In genomic region chr14:69154779-69155178, GRCh38 we compare ENCODE assay signal across 13 cellular contexts. TPM values are rescaled to one million over a fixed set of nuclear protein-coding genes. Genes with fewer than 3 reads are reported as not detected.
A peak's percentile ranks its signal among the peaks of the same experiment; 100 is the strongest.
DNase-seq lines count a peak whose midpoint lies in the region; ATAC-seq and TF ChIP-seq lines count a peak whose summit lies in the region.
"Had no signal": no experiment of that assay in that cellular context is flagged by ENCODE, and none has a peak within 500 bp of the region (broad histone marks: within the 10 kb centered on the region; RNA-seq: fewer than 3 reads in every experiment).

No MANE protein-coding gene starts in this region.

- TF ChIP-seq EP300 in suprapubic skin (IDR thresholded peaks at IDR 0.05), result no peak

- TF ChIP-seq POLR2A in thyroid gland (IDR thresholded peaks at IDR 0.05), result peak in 1 of 2 donors; percentile 87
- no peak for TF ChIP-seq POLR2A in suprapubic skin (IDR thresholded peaks at IDR 0.05)

- POLR2A ChIA-PET in activated CD4-positive, alpha-beta T cell treated with anti-CD3 and anti-CD28 coated beads, Interleukin-2, amount 10 ng/mL, durations not matched to agents 7 days and 5 days (lab: Charles Lee), result no interaction called here

- H3K9me3 Mint-ChIP-seq in activated CD4-positive, alpha-beta T cell treated with anti-CD3 and anti-CD28 coated beads, Interleukin-2, amount 10 ng/mL, durations not matched to agents 24 days and 14 days, result no peaks in the 10 kb centered on the region
- H3K9me3 Mint-ChIP-seq in activated CD4-positive, alpha-beta T cell treated with anti-CD3 and anti-CD28 coated beads, Interleukin-2, amount 10 ng/mL, durations not matched to agents 7 days and 5 days, result no peaks in the 10 kb centered on the region

- intact Hi-C loops in activated CD4-positive, alpha-beta T cell treated with anti-CD3 and anti-CD28 coated beads, Interleukin-2, amount 10 ng/mL, durations not matched to agents 24 days and 14 days (cut with micrococcal nuclease), result loop anchor here (10.0 kb wide), 1 partner anchor 1790 kb away; the partner anchor contains the start of gene EIF2S1
- intact Hi-C loops in thyroid gland (cut with DNase I), result no loop called here

- TF ChIP-seq CTCF in thyroid gland (IDR thresholded peaks at IDR 0.05) (peak in 4 of 6 experiments; percentile 17 to 50 (median 30)), suprapubic skin (IDR thresholded peaks at IDR 0.05) (no peak)

- CTCF ChIA-PET in activated CD4-positive, alpha-beta T cell treated with anti-CD3 and anti-CD28 coated beads, Interleukin-2, amount 10 ng/mL, durations not matched to agents 7 days and 5 days (lab: Charles Lee), result interaction anchor here (1.4 kb wide), 1 partner anchor 26 kb away, joined by 4 read pairs; no protein-coding TSS in a partner anchor

- peaks cover 17% of the 10 kb centered on the region for H3K4me1 Mint-ChIP-seq in activated CD4-positive, alpha-beta T cell treated with anti-CD3 and anti-CD28 coated beads, Interleukin-2, amount 10 ng/mL, durations not matched to agents 24 days and 14 days
- peaks cover 21% of the 10 kb centered on the region for H3K4me1 Mint-ChIP-seq in activated CD4-positive, alpha-beta T cell treated with anti-CD3 and anti-CD28 coated beads, Interleukin-2, amount 10 ng/mL, durations not matched to agents 7 days and 5 days

- H3K4me3 Mint-ChIP-seq in activated CD4-positive, alpha-beta T cell treated with anti-CD3 and anti-CD28 coated beads, Interleukin-2, amount 10 ng/mL, durations not matched to agents 24 days and 14 days, result no peak overlapping the region
- H3K4me3 Mint-ChIP-seq in activated CD4-positive, alpha-beta T cell treated with anti-CD3 and anti-CD28 coated beads, Interleukin-2, amount 10 ng/mL, durations not matched to agents 7 days and 5 days, result no peak overlapping the region

- in situ Hi-C loops in SK-MEL-5 (cut with HindIII; ENCODE audit: low pct_unique_long_range_greater_than_20kb, low sequenced_read_pairs), result no loop called here

- no peaks in the 10 kb centered on the region for H3K27me3 ChIP-seq in thyroid gland
- H3K27me3 ChIP-seq in suprapubic skin, result no peaks in the 10 kb centered on the region
- H3K27me3 ChIP-seq: vagina had no signal

- H3K36me3 ChIP-seq in thyroid gland (no peaks in the 10 kb centered on the region), suprapubic skin (no peaks in the 10 kb centered on the region)
- H3K36me3 ChIP-seq: vagina had no signal

- H3K27ac ChIP-seq in thyroid gland (peak overlapping the region; percentile 34 to 61 (median 59)), suprapubic skin (no peak overlapping the region)

- H3K4me1 ChIP-seq in thyroid gland, result peaks cover 7 to 26% of the 10 kb centered on the region in 2 donors
- peaks cover 29% of the 10 kb centered on the region for H3K4me1 ChIP-seq in suprapubic skin

- ATAC-seq in HG02981 (IDR thresholded peaks at IDR 0.05; ENCODE audit: unreplicated experiment) (no peak), HG03159 (IDR thresholded peaks at IDR 0.05; ENCODE audit: unreplicated experiment) (no peak)
- ATAC-seq: naive thymus-derived CD4-positive, alpha-beta T cell had no signal

- 29 to 32% methylated on average over 4 of the region's 4 CpGs for WGBS in thyroid gland, 2 donors
- WGBS in suprapubic skin, result 40% methylated on average over 4 of the region's 4 CpGs

- peaks cover 2% of the 10 kb centered on the region for H3K36me3 Mint-ChIP-seq in activated CD4-positive, alpha-beta T cell treated with anti-CD3 and anti-CD28 coated beads, Interleukin-2, amount 10 ng/mL, durations not matched to agents 24 days and 14 days (ENCODE audit: low read depth)
- peaks cover 5% of the 10 kb centered on the region for H3K36me3 Mint-ChIP-seq in activated CD4-positive, alpha-beta T cell treated with anti-CD3 and anti-CD28 coated beads, Interleukin-2, amount 10 ng/mL, durations not matched to agents 7 days and 5 days (ENCODE audit: low read depth)

- H3K9me3 ChIP-seq in thyroid gland (no peaks in the 10 kb centered on the region), suprapubic skin (no peaks in the 10 kb centered on the region)
- H3K9me3 ChIP-seq: vagina had no signal

- H3K27me3 Mint-ChIP-seq in activated CD4-positive, alpha-beta T cell treated with anti-CD3 and anti-CD28 coated beads, Interleukin-2, amount 10 ng/mL, durations not matched to agents 24 days and 14 days, result peaks cover 44% of the 10 kb centered on the region
- peaks cover 30% of the 10 kb centered on the region for H3K27me3 Mint-ChIP-seq in activated CD4-positive, alpha-beta T cell treated with anti-CD3 and anti-CD28 coated beads, Interleukin-2, amount 10 ng/mL, durations not matched to agents 7 days and 5 days

- peak overlapping the region; percentile 48 for H3K27ac Mint-ChIP-seq in activated CD4-positive, alpha-beta T cell treated with anti-CD3 and anti-CD28 coated beads, Interleukin-2, amount 10 ng/mL, durations not matched to agents 24 days and 14 days
- no peak overlapping the region for H3K27ac Mint-ChIP-seq in activated CD4-positive, alpha-beta T cell treated with anti-CD3 and anti-CD28 coated beads, Interleukin-2, amount 10 ng/mL, durations not matched to agents 7 days and 5 days

- DNase-seq in activated CD4-positive, alpha-beta T cell treated with anti-CD3 and anti-CD28 coated beads, Interleukin-2, amount 10 ng/mL, durations not matched to agents 24 days and 14 days, result no peak
- DNase-seq in activated CD4-positive, alpha-beta T cell treated with anti-CD3 and anti-CD28 coated beads, Interleukin-2, amount 10 ng/mL, durations not matched to agents 7 days and 5 days, result no peak
- DNase-seq in SK-MEL-5 (ENCODE audit: low read depth, low spot score), result peak; percentile 79
- peak; percentile 17 for DNase-seq in glomerular visceral epithelial cell (ENCODE audit: extremely low spot score)
- peak; percentile 79 to 80 for DNase-seq in thyroid gland
- no peak for DNase-seq in suprapubic skin (ENCODE audit: low spot score in 2 of 2)
- DNase-seq: aorta, foreskin melanocyte, NCI-H1048 had no signal

- H3K4me3 ChIP-seq in thyroid gland (replicated peaks in 1 of 3) (no peak overlapping the region), suprapubic skin (no peak overlapping the region)

RNA-seq across cellular contexts. Expression of gene DCAF5, which starts 1.9 kb away (rescaled TPM):
- 29.8 and 29.9 TPM in 2 replicates for total RNA-seq in activated CD4-positive, alpha-beta T cell treated with anti-CD3 and anti-CD28 coated beads, Interleukin-2, amount 10 ng/mL, durations not matched to agents 24 days and 14 days
- total RNA-seq in activated CD4-positive, alpha-beta T cell treated with anti-CD3 and anti-CD28 coated beads, Interleukin-2, amount 10 ng/mL, durations not matched to agents 7 days and 5 days, result 10 to 100 TPM; 44.6 to 48.9 TPM
- total RNA-seq in SK-MEL-5 (2014; rRNA removed; shearing (Covaris generic)), result 13.6 and 18.4 TPM in 2 replicates
- polyA plus RNA-seq in SK-MEL-5 (2015; cell fraction: cytosol; rRNA removed), result 22.3 and 28.4 TPM in 2 replicates
- polyA plus RNA-seq in SK-MEL-5 (2015; cell fraction: nucleus; rRNA removed), result 103 and 120 TPM in 2 replicates
- total RNA-seq in thyroid gland (10 to 100 TPM; 36.0 to 53.6 (median 38.9) TPM), suprapubic skin (10 to 100 TPM; 34.9 to 67.6 (median 48.1) TPM)

RNA-seq across cellular contexts. Expression of gene EXD2, which starts 36.5 kb away (rescaled TPM):
- 6.3 and 7.5 TPM in 2 replicates for total RNA-seq in activated CD4-positive, alpha-beta T cell treated with anti-CD3 and anti-CD28 coated beads, Interleukin-2, amount 10 ng/mL, durations not matched to agents 24 days and 14 days
- total RNA-seq in activated CD4-positive, alpha-beta T cell treated with anti-CD3 and anti-CD28 coated beads, Interleukin-2, amount 10 ng/mL, durations not matched to agents 7 days and 5 days, result 1 to 10 TPM; 5.2 to 5.8 TPM
- total RNA-seq in SK-MEL-5 (2014; rRNA removed; shearing (Covaris generic)), result 16.7 and 17.4 TPM in 2 replicates
- polyA plus RNA-seq in SK-MEL-5 (2015; cell fraction: cytosol; rRNA removed), result 11.5 and 13.8 TPM in 2 replicates
- 11.7 and 20.2 TPM in 2 replicates for polyA plus RNA-seq in SK-MEL-5 (2015; cell fraction: nucleus; rRNA removed)
- total RNA-seq in thyroid gland (10 to 100 TPM; 21.2 to 28.3 (median 25.2) TPM), suprapubic skin (10 to 100 TPM; 17.6 to 26.8 (median 19.6) TPM)

Comparison
In these comparisons a context has a peak if more than half of its experiments do, and no peak if none do; other contexts are left out.
1. DNase-seq: peak in SK-MEL-5 (single experiment), glomerular visceral epithelial cell (single experiment) and thyroid gland (2 of 2); none in activated CD4-positive, alpha-beta T cell treated with anti-CD3 and anti-CD28 coated beads, Interleukin-2, amount 10 ng/mL, durations not matched to agents 24 days and 14 days (single experiment), activated CD4-positive, alpha-beta T cell treated with anti-CD3 and anti-CD28 coated beads, Interleukin-2, amount 10 ng/mL, durations not matched to agents 7 days and 5 days (single experiment) and suprapubic skin (0 of 2).
2. CTCF ChIP-seq: peak in thyroid gland (4 of 6); none in suprapubic skin (0 of 2).